3 cellular contexts compared by ENCODE assay signal in the genomic region with DNA sequence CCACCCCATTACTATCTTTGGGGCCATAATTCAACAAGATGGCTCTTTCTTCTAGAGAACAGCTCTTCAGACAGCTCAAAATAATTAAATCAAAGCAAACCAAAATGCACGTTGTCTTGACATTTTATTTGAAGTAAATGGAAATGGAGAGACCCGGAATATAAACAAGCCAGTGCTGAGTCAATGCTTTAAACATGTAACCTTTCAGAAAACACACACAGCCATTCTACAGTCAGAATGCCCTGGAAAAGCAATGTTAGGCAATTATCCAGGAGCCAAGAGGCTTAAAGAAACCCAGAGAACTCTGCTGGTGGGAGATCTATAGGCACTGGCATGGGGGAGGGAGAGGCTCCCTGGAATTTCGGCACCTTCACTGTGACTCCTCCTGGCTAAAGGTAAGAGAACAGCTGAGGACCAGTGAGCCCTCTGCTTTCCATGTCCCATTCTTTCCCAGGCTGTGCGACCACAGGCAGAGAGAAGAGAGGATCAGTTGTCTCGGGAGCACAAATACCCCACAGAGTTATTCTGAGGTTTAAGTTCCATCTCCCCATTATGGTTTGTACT.
A peak's percentile ranks its signal among the peaks of the same experiment; 100 is the strongest.
TF ChIP-seq lines count a peak whose summit lies in the region.

No MANE protein-coding gene starts in this region.

TF ChIP-seq in SK-N-SH treated with all-trans-retinoic acid at 6 μM for 48 hours, 23 proteins besides CTCF, POLR2A, EP300 and RAD21:
- TF ChIP-seq CSDC2 (CRISPR knock-in tag; IDR thresholded peaks at IDR 0.05): no peak
- TF ChIP-seq ISL1 (CRISPR knock-in tag; IDR thresholded peaks at IDR 0.05): peak; percentile 51
- no peak for TF ChIP-seq ZNF565 (CRISPR knock-in tag; conservative IDR thresholded peaks at IDR 0.05; ENCODE audit: low read depth)

TF ChIP-seq in SK-N-SH, 30 proteins besides CTCF, POLR2A, EP300 and RAD21:
- TF ChIP-seq EZH2phosphoT487 (IDR thresholded peaks at IDR 0.05; ENCODE audit: borderline replicate concordance, low read depth) (no peak), NRF1 (IDR thresholded peaks at IDR 0.05; ENCODE audit: low read depth, low read length) (no peak), FOXJ3 (CRISPR knock-in tag; IDR thresholded peaks at IDR 0.05) (no peak), SMC3 (IDR thresholded peaks at IDR 0.05; ENCODE audit: low read depth, low read length) (no peak), RFX5 (IDR thresholded peaks at IDR 0.05; ENCODE audit: low read length) (no peak), RCOR1 (IDR thresholded peaks at IDR 0.05; ENCODE audit: low read length) (no peak), RXRA (IDR thresholded peaks at IDR 0.05; ENCODE audit: borderline replicate concordance, low read depth) (no peak), FOSL2 (IDR thresholded peaks at IDR 0.05; ENCODE audit: borderline replicate concordance, low read depth) (no peak), SIN3A (IDR thresholded peaks at IDR 0.05; ENCODE audit: borderline replicate concordance, low read depth, low read length) (no peak), YY1 (IDR thresholded peaks at IDR 0.05; ENCODE audit: low read depth) (no peak), TEAD4 (IDR thresholded peaks at IDR 0.05; ENCODE audit: borderline replicate concordance, insufficient read depth) (no peak), TCF12 (IDR thresholded peaks at IDR 0.05) (no peak), MXI1 (IDR thresholded peaks at IDR 0.05; ENCODE audit: low read depth, low read length) (no peak), TAF1 (IDR thresholded peaks at IDR 0.05; ENCODE audit: borderline replicate concordance, low read depth, low read length) (no peak), POLR2AphosphoS5 (IDR thresholded peaks at IDR 0.05; ENCODE audit: low read depth, low read length) (no peak)
- TF ChIP-seq, protein P1, sequence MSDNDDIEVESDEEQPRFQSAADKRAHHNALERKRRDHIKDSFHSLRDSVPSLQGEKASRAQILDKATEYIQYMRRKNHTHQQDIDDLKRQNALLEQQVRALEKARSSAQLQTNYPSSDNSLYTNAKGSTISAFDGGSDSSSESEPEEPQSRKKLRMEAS (IDR thresholded peaks at IDR 0.05; ENCODE audit: low read depth): no peak
- TF ChIP-seq, protein P2, sequence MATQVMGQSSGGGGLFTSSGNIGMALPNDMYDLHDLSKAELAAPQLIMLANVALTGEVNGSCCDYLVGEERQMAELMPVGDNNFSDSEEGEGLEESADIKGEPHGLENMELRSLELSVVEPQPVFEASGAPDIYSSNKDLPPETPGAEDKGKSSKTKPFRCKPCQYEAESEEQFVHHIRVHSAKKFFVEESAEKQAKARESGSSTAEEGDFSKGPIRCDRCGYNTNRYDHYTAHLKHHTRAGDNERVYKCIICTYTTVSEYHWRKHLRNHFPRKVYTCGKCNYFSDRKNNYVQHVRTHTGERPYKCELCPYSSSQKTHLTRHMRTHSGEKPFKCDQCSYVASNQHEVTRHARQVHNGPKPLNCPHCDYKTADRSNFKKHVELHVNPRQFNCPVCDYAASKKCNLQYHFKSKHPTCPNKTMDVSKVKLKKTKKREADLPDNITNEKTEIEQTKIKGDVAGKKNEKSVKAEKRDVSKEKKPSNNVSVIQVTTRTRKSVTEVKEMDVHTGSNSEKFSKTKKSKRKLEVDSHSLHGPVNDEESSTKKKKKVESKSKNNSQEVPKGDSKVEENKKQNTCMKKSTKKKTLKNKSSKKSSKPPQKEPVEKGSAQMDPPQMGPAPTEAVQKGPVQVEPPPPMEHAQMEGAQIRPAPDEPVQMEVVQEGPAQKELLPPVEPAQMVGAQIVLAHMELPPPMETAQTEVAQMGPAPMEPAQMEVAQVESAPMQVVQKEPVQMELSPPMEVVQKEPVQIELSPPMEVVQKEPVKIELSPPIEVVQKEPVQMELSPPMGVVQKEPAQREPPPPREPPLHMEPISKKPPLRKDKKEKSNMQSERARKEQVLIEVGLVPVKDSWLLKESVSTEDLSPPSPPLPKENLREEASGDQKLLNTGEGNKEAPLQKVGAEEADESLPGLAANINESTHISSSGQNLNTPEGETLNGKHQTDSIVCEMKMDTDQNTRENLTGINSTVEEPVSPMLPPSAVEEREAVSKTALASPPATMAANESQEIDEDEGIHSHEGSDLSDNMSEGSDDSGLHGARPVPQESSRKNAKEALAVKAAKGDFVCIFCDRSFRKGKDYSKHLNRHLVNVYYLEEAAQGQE (IDR thresholded peaks at IDR 0.05; ENCODE audit: low read depth, low read length): no peak
- TF ChIP-seq, protein P3, sequence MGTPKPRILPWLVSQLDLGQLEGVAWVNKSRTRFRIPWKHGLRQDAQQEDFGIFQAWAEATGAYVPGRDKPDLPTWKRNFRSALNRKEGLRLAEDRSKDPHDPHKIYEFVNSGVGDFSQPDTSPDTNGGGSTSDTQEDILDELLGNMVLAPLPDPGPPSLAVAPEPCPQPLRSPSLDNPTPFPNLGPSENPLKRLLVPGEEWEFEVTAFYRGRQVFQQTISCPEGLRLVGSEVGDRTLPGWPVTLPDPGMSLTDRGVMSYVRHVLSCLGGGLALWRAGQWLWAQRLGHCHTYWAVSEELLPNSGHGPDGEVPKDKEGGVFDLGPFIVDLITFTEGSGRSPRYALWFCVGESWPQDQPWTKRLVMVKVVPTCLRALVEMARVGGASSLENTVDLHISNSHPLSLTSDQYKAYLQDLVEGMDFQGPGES (IDR thresholded peaks at IDR 0.05; ENCODE audit: low read depth, low read length): no peak
- TF ChIP-seq, protein P4, sequence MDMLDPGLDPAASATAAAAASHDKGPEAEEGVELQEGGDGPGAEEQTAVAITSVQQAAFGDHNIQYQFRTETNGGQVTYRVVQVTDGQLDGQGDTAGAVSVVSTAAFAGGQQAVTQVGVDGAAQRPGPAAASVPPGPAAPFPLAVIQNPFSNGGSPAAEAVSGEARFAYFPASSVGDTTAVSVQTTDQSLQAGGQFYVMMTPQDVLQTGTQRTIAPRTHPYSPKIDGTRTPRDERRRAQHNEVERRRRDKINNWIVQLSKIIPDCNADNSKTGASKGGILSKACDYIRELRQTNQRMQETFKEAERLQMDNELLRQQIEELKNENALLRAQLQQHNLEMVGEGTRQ (IDR thresholded peaks at IDR 0.05; ENCODE audit: borderline replicate concordance, low read depth, low read length): no peak
- TF ChIP-seq, protein P5, sequence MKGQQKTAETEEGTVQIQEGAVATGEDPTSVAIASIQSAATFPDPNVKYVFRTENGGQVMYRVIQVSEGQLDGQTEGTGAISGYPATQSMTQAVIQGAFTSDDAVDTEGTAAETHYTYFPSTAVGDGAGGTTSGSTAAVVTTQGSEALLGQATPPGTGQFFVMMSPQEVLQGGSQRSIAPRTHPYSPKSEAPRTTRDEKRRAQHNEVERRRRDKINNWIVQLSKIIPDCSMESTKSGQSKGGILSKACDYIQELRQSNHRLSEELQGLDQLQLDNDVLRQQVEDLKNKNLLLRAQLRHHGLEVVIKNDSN (IDR thresholded peaks at IDR 0.05; ENCODE audit: borderline replicate concordance, low read depth): no peak

TF ChIP-seq in neural cell, 6 proteins besides CTCF, POLR2A, EP300 and RAD21:
- TF ChIP-seq TAF1 (IDR thresholded peaks at IDR 0.05; ENCODE audit: low read depth) (no peak), SMC3 (conservative IDR thresholded peaks at IDR 0.05; ENCODE audit: poor library complexity) (no peak), POLR2AphosphoS5 (IDR thresholded peaks at IDR 0.05) (no peak), EZH2 (IDR thresholded peaks at IDR 0.05; ENCODE audit: borderline replicate concordance, insufficient read depth, low read length, poor library complexity, severe bottlenecking) (no peak), MXI1 (conservative IDR thresholded peaks at IDR 0.05; ENCODE audit: poor library complexity, severe bottlenecking) (no peak)
- TF ChIP-seq, protein P2 (IDR thresholded peaks at IDR 0.05; ENCODE audit: borderline replicate concordance): no peak
